In the genomic region with DNA sequence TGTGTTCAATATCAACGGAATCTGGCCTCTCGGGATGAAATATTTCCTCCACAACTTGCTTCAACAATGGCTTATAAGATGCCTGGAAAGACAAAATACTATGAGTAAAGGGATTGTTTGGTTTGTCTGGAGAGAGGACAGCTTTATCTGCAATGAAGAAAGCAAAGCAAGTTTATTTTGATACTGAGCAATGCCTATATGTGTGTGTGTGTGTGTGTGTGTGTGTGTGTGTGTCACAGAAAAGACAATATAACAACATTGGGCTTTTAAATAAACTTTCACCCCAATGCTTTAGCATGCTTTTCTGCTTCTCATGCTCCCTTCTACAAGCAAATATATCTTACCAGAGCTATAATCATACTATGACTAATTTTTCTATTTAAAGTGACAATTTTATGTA, we compare ENCODE assay signal across 36 cellular contexts. TPM values are rescaled to one million over a fixed set of nuclear protein-coding genes. Genes with fewer than 3 reads are reported as not detected.
"Had no signal": no experiment of that assay in that cellular context is flagged by ENCODE, and none has a peak within 500 bp of the region (broad histone marks: within the 10 kb centered on the region; RNA-seq: fewer than 3 reads in every experiment).

No MANE protein-coding gene starts in this region.

- H3K4me3 Mint-ChIP-seq: activated B cell treated with CpG ODN at 0.5 μM for 24 hours; activated CD4-positive, alpha-beta memory T cell treated with anti-CD3 and anti-CD28 coated beads for 36 hours; activated CD4-positive, alpha-beta T cell treated with anti-CD3 and anti-CD28 coated beads, Interleukin-2, amount 10 ng/mL, durations not matched to agents 24 days and 14 days; activated CD8-positive, alpha-beta memory T cell treated with anti-CD3 and anti-CD28 coated beads, Interleukin-2, amount 10 ng/mL, durations not matched to agents 7 days and 5 days; activated CD8-positive, alpha-beta T cell treated with anti-CD3 and anti-CD28 coated beads, Interleukin-2, amount 10 ng/mL, durations not matched to agents 7 days and 5 days; activated naive CD4-positive, alpha-beta T cell treated with anti-CD3 and anti-CD28 coated beads for 36 hours; activated naive CD4-positive, alpha-beta T cell treated with anti-CD3 and anti-CD28 coated beads, Interleukin-2, amount 50 U/mL, for 24 hours; activated naive CD8-positive, alpha-beta T cell treated with anti-CD3 and anti-CD28 coated beads for 36 hours; activated naive CD8-positive, alpha-beta T cell treated with anti-CD3 and anti-CD28 coated beads, Interleukin-2, amount 50 U/mL, for 24 hours; activated T-helper 1 cell treated with anti-CD3 and anti-CD28 coated beads, Interleukin-12 subunit alpha, Interleukin-12 subunit beta, Interleukin-2, Interleukin-4 antibody, amounts not matched to agents 30 ng/mL and 10 ng/mL and 1 ng/mL, durations not matched to agents 14 hours and 24 hours and 36 hours; dendritic cell treated with granulocyte-macrophage colony-stimulating factor and Interleukin-4, amounts not matched to agents 40 ng/mL and 50 ng/mL, for 4 days; endodermal cell; T-helper 17 cell; T-helper 2 cell treated with Interferon-gamma antibody and Interleukin-4, amounts not matched to agents 5 μg/mL and 100 μg/mL, for 36 hours had no signal

- H3K9me3 Mint-ChIP-seq: activated B cell treated with CpG ODN at 0.5 μM for 24 hours; activated CD4-positive, alpha-beta memory T cell treated with anti-CD3 and anti-CD28 coated beads for 36 hours; activated CD4-positive, alpha-beta T cell treated with anti-CD3 and anti-CD28 coated beads, Interleukin-2, amount 10 ng/mL, durations not matched to agents 24 days and 14 days; activated naive CD4-positive, alpha-beta T cell treated with anti-CD3 and anti-CD28 coated beads for 36 hours; activated naive CD4-positive, alpha-beta T cell treated with anti-CD3 and anti-CD28 coated beads, Interleukin-2, amount 50 U/mL, for 24 hours; activated naive CD8-positive, alpha-beta T cell treated with anti-CD3 and anti-CD28 coated beads for 36 hours; activated T-helper 2 cell treated with anti-CD3 and anti-CD28 coated beads, Interferon-gamma antibody, Interleukin-2, Interleukin-4, amounts not matched to agents 10 μg/mL and 5 μg/mL and 100 μg/mL, durations not matched to agents 14 hours and 24 hours and 36 hours; dendritic cell treated with granulocyte-macrophage colony-stimulating factor and Interleukin-4, amounts not matched to agents 40 ng/mL and 50 ng/mL, for 4 days; endodermal cell; T-helper 2 cell treated with Interferon-gamma antibody and Interleukin-4, amounts not matched to agents 5 μg/mL and 100 μg/mL, for 36 hours had no signal

- ATAC-seq: activated CD4-positive, CD25-positive, alpha-beta regulatory T cell treated with anti-CD3 and anti-CD28 coated beads, Interleukin-2, amount 50 U/mL, for 24 hours; activated CD8-positive, alpha-beta memory T cell treated with anti-CD3 and anti-CD28 coated beads, Interleukin-2, amount 10 ng/mL, durations not matched to agents 7 days and 5 days; activated CD8-positive, alpha-beta T cell treated with anti-CD3 and anti-CD28 coated beads, Interleukin-2, amount 10 ng/mL, durations not matched to agents 7 days and 5 days; activated naive CD8-positive, alpha-beta T cell treated with anti-CD3 and anti-CD28 coated beads, Interleukin-2, amount 50 U/mL, for 24 hours; body of pancreas; esophagus mucosa; foreskin keratinocyte; gastrocnemius medialis; heart left ventricle; T-helper 17 cell had no signal

- DNase-seq: activated B cell treated with CpG ODN at 0.5 μM for 24 hours; activated CD4-positive, alpha-beta memory T cell treated with anti-CD3 and anti-CD28 coated beads for 36 hours; activated CD4-positive, alpha-beta T cell treated with anti-CD3 and anti-CD28 coated beads, Interleukin-2, amount 10 ng/mL, durations not matched to agents 24 days and 14 days; activated CD8-positive, alpha-beta memory T cell treated with anti-CD3 and anti-CD28 coated beads, Interleukin-2, amount 10 ng/mL, durations not matched to agents 7 days and 5 days; activated CD8-positive, alpha-beta memory T cell treated with anti-CD3 and anti-CD28 coated beads, Interleukin-2, amount 50 U/mL, for 4 hours; activated CD8-positive, alpha-beta T cell treated with anti-CD3 and anti-CD28 coated beads, Interleukin-2, amount 10 ng/mL, durations not matched to agents 7 days and 5 days; activated effector memory CD4-positive, alpha-beta T cell treated with anti-CD3 and anti-CD28 coated beads, Interleukin-2, amount 50 U/mL, for 16 hours; activated naive CD4-positive, alpha-beta T cell treated with anti-CD3 and anti-CD28 coated beads for 36 hours; activated naive CD8-positive, alpha-beta T cell treated with anti-CD3 and anti-CD28 coated beads for 36 hours; activated naive CD8-positive, alpha-beta T cell treated with anti-CD3 and anti-CD28 coated beads, Interleukin-2, amount 50 U/mL, for 24 hours; activated T-cell treated with anti-CD3 and anti-CD28 coated beads, Interleukin-2, amount 50 U/mL, for 1 hour; activated T-cell treated with anti-CD3 and anti-CD28 coated beads, Interleukin-2, amount 50 U/mL, for 48 hours; adrenal gland; amygdala; aorta; body of pancreas; central memory CD4-positive, alpha-beta T cell; cerebellar nuclear complex; dorsolateral prefrontal cortex; effector memory CD4-positive, alpha-beta T cell; endodermal cell; foreskin keratinocyte; gastrocnemius medialis; glutamatergic neuron; heart left ventricle; T-helper 1 cell; T-helper 17 cell; T1000; WERI-Rb-1 had no signal

- H3K27me3 Mint-ChIP-seq: activated B cell treated with CpG ODN at 0.5 μM for 24 hours; activated CD4-positive, alpha-beta memory T cell treated with anti-CD3 and anti-CD28 coated beads for 36 hours; activated CD4-positive, alpha-beta T cell treated with anti-CD3 and anti-CD28 coated beads, Interleukin-2, amount 10 ng/mL, durations not matched to agents 24 days and 14 days; activated CD8-positive, alpha-beta memory T cell treated with anti-CD3 and anti-CD28 coated beads, Interleukin-2, amount 10 ng/mL, durations not matched to agents 7 days and 5 days; activated naive CD4-positive, alpha-beta T cell treated with anti-CD3 and anti-CD28 coated beads, Interleukin-2, amount 50 U/mL, for 24 hours; activated naive CD8-positive, alpha-beta T cell treated with anti-CD3 and anti-CD28 coated beads for 36 hours; activated naive CD8-positive, alpha-beta T cell treated with anti-CD3 and anti-CD28 coated beads, Interleukin-2, amount 50 U/mL, for 24 hours; dendritic cell treated with granulocyte-macrophage colony-stimulating factor and Interleukin-4, amounts not matched to agents 40 ng/mL and 50 ng/mL, for 4 days; T-helper 17 cell had no signal

- H3K4me1 Mint-ChIP-seq: activated B cell treated with CpG ODN at 0.5 μM for 24 hours; activated CD4-positive, alpha-beta T cell treated with anti-CD3 and anti-CD28 coated beads, Interleukin-2, amount 10 ng/mL, durations not matched to agents 24 days and 14 days; activated naive CD8-positive, alpha-beta T cell treated with anti-CD3 and anti-CD28 coated beads, Interleukin-2, amount 50 U/mL, for 24 hours; endodermal cell had no signal

- H3K27ac Mint-ChIP-seq: activated B cell treated with CpG ODN at 0.5 μM for 24 hours; activated CD4-positive, alpha-beta memory T cell treated with anti-CD3 and anti-CD28 coated beads for 36 hours; activated CD4-positive, alpha-beta T cell treated with anti-CD3 and anti-CD28 coated beads, Interleukin-2, amount 10 ng/mL, durations not matched to agents 24 days and 14 days; activated CD8-positive, alpha-beta memory T cell treated with anti-CD3 and anti-CD28 coated beads, Interleukin-2, amount 10 ng/mL, durations not matched to agents 7 days and 5 days; activated CD8-positive, alpha-beta T cell treated with anti-CD3 and anti-CD28 coated beads, Interleukin-2, amount 10 ng/mL, durations not matched to agents 7 days and 5 days; activated naive CD4-positive, alpha-beta T cell treated with anti-CD3 and anti-CD28 coated beads for 36 hours; activated naive CD4-positive, alpha-beta T cell treated with anti-CD3 and anti-CD28 coated beads, Interleukin-2, amount 50 U/mL, for 24 hours; activated naive CD8-positive, alpha-beta T cell treated with anti-CD3 and anti-CD28 coated beads for 36 hours; activated naive CD8-positive, alpha-beta T cell treated with anti-CD3 and anti-CD28 coated beads, Interleukin-2, amount 50 U/mL, for 24 hours; activated T-helper 1 cell treated with anti-CD3 and anti-CD28 coated beads, Interleukin-12 subunit alpha, Interleukin-12 subunit beta, Interleukin-2, Interleukin-4 antibody, amounts not matched to agents 30 ng/mL and 10 ng/mL and 1 ng/mL, durations not matched to agents 14 hours and 24 hours and 36 hours; activated T-helper 2 cell treated with anti-CD3 and anti-CD28 coated beads, Interferon-gamma antibody, Interleukin-2, Interleukin-4, amounts not matched to agents 10 μg/mL and 5 μg/mL and 100 μg/mL, durations not matched to agents 14 hours and 24 hours and 36 hours; dendritic cell treated with granulocyte-macrophage colony-stimulating factor and Interleukin-4, amounts not matched to agents 40 ng/mL and 50 ng/mL, for 4 days; endodermal cell; T-helper 17 cell; T-helper 2 cell treated with Interferon-gamma antibody and Interleukin-4, amounts not matched to agents 5 μg/mL and 100 μg/mL, for 36 hours had no signal

RNA-seq across cellular contexts. Expression of a gene that starts 45.4 kb away (rescaled TPM):
- total RNA-seq: activated B cell treated with CpG ODN at 0.5 μM for 24 hours, T-helper 17 cell had no signal
